20 cellular contexts compared by ENCODE assay signal in the genomic region with DNA sequence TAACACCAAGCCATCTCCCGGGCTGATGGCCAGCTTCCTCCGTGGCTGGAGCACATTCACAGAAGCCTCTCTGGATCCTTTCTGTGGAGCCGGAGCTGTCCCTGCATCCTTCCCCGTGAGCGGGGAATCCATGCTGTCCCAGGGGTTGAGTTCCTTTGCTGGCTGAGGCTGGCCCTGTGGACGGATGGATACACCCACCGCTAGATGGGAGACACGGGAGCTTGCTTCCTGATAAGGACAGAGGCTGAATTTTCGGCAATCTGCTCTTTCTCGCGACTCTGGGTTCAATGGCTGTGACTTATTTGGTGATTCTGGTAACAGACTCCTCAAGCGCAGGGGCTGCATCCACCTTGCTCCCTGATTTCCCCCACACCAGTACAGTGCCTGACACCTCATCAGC.
"Had no signal": no experiment of that assay in that cellular context is flagged by ENCODE, and none has a peak within 500 bp of the region (broad histone marks: within the 10 kb centered on the region; RNA-seq: fewer than 3 reads in every experiment).

No MANE protein-coding gene starts in this region.

- H3K36me3 Mint-ChIP-seq: naive thymus-derived CD8-positive, alpha-beta T cell had no signal

- H3K79me2 ChIP-seq: hepatocyte had no signal

- H3K36me3 ChIP-seq: esophagus muscularis mucosa, gastroesophageal sphincter, pancreas, prostate gland, sigmoid colon, stomach, thoracic aorta, transverse colon had no signal

- H3K4me1 Mint-ChIP-seq: naive thymus-derived CD8-positive, alpha-beta T cell; neural crest cell had no signal

- H3K4me3 ChIP-seq: esophagus muscularis mucosa, gastroesophageal sphincter, hepatocyte, mucosa of descending colon, pancreas, prostate gland, sigmoid colon, skin epidermis, stomach, thoracic aorta, transverse colon had no signal

- H2AFZ ChIP-seq: hepatocyte had no signal

- ATAC-seq: effector memory CD8-positive, alpha-beta T cell; gastroesophageal sphincter; mucosa of descending colon; naive thymus-derived CD8-positive, alpha-beta T cell; pancreas had no signal

- DNase-seq: effector memory CD8-positive, alpha-beta T cell; kidney glomerular epithelial cell; mammary epithelial cell; mucosa of descending colon; naive thymus-derived CD8-positive, alpha-beta T cell; nucleus accumbens; pancreas; sigmoid colon; stimulated activated naive CD4-positive, alpha-beta T cell; stomach; transverse colon had no signal

- H3K27me3 ChIP-seq: pancreas, transverse colon had no signal

- H3K9me3 ChIP-seq: esophagus muscularis mucosa, gastroesophageal sphincter, mucosa of descending colon, pancreas, prostate gland, sigmoid colon, stomach, thoracic aorta, transverse colon had no signal

- H3K9me3 Mint-ChIP-seq: dendritic cell treated with granulocyte-macrophage colony-stimulating factor and Interleukin-4, amounts not matched to agents 40 ng/mL and 50 ng/mL, for 4 days; effector memory CD8-positive, alpha-beta T cell; naive thymus-derived CD8-positive, alpha-beta T cell; neural crest cell had no signal

- H3K27ac ChIP-seq: epithelial cell of prostate, esophagus muscularis mucosa, gastroesophageal sphincter, hepatocyte, pancreas, prostate gland, sigmoid colon, skin epidermis, stomach, thoracic aorta, transverse colon had no signal

- H3K27ac Mint-ChIP-seq: dendritic cell treated with granulocyte-macrophage colony-stimulating factor and Interleukin-4, amounts not matched to agents 40 ng/mL and 50 ng/mL, for 4 days; effector memory CD8-positive, alpha-beta T cell; naive thymus-derived CD8-positive, alpha-beta T cell had no signal

- H3K4me1 ChIP-seq: esophagus muscularis mucosa, gastroesophageal sphincter, pancreas, prostate gland, sigmoid colon, stomach, transverse colon had no signal

- H3K4me2 ChIP-seq: hepatocyte had no signal

- H3K4me3 Mint-ChIP-seq: dendritic cell treated with granulocyte-macrophage colony-stimulating factor and Interleukin-4, amounts not matched to agents 40 ng/mL and 50 ng/mL, for 4 days; effector memory CD8-positive, alpha-beta T cell; naive thymus-derived CD8-positive, alpha-beta T cell; neural crest cell had no signal
